ENCODE assay signal across 11 cellular contexts in the genomic region with DNA sequence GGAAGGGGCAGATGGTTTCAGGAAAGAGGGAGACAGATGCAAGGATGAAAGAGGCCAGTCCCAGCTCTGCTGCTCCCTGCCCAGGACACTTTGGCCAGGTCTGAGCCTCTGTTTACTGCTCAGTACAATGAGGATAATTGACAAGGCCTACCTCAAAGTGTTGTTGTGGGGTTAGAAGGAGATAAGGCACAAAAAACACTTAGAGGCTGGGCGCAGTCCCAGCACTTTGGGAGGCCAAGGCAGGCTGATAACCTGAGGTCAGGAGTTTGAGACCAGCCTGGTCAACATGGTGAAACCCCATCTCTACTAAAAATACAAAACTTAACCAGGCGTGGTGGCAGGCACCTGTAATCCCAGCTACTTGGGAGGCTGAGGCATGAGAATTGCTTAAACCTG. TPM values are rescaled to one million over a fixed set of nuclear protein-coding genes. Genes with fewer than 3 reads are reported as not detected.
"Had no signal": no experiment of that assay in that cellular context is flagged by ENCODE, and none has a peak within 500 bp of the region (broad histone marks: within the 10 kb centered on the region; RNA-seq: fewer than 3 reads in every experiment).

No MANE protein-coding gene starts in this region.

RNA-seq across cellular contexts. Expression of a gene that starts 7.1 kb away (rescaled TPM):
- total RNA-seq: activated CD4-positive, alpha-beta memory T cell treated with anti-CD3 and anti-CD28 coated beads, Interleukin-2, amount 10 ng/mL, durations not matched to agents 7 days and 5 days; activated CD4-positive, alpha-beta T cell treated with anti-CD3 and anti-CD28 coated beads for 36 hours; activated CD4-positive, alpha-beta T cell treated with anti-CD3 and anti-CD28 coated beads, Interleukin-2, amount 10 ng/mL, durations not matched to agents 7 days and 5 days; activated CD8-positive, alpha-beta memory T cell treated with anti-CD3 and anti-CD28 coated beads, Interleukin-2, amount 10 ng/mL, durations not matched to agents 7 days and 5 days; activated CD8-positive, alpha-beta T cell treated with anti-CD3 and anti-CD28 coated beads, Interleukin-2, amount 10 ng/mL, durations not matched to agents 7 days and 5 days; activated naive CD8-positive, alpha-beta T cell treated with anti-CD3 and anti-CD28 coated beads, Interleukin-2, amount 10 ng/mL, durations not matched to agents 7 days and 5 days; activated T-helper 2 cell treated with anti-CD3 and anti-CD28 coated beads, Interferon-gamma antibody, Interleukin-2, Interleukin-4, amounts not matched to agents 10 μg/mL and 5 μg/mL and 100 μg/mL, durations not matched to agents 14 hours and 24 hours and 36 hours; ascending aorta; cardiac muscle cell; chondrocyte; WTC11 had no signal
- polyA plus RNA-seq: cardiac muscle cell had no signal
